Comparison of ENCODE assay signal across 10 cellular contexts in genomic region chr19:621191-621590, GRCh38. TPM values are rescaled to one million over a fixed set of nuclear protein-coding genes. Genes with fewer than 3 reads are reported as not detected.
"Had no signal": no experiment of that assay in that cellular context is flagged by ENCODE, and none has a peak within 500 bp of the region (broad histone marks: within the 10 kb centered on the region; RNA-seq: fewer than 3 reads in every experiment).

No MANE protein-coding gene starts in this region.

RNA-seq across cellular contexts. Expression of gene FGF22, which starts 18.5 kb away (rescaled TPM):
- total RNA-seq: chondrocyte, colonic mucosa, dermis blood vessel endothelial cell, dermis microvascular lymphatic vessel endothelial cell, endothelial cell of umbilical vein, epithelial cell of proximal tubule, fibroblast of villous mesenchyme, foreskin keratinocyte, gastrocnemius medialis had no signal
- polyA plus RNA-seq: fibroblast of lung, foreskin keratinocyte had no signal

RNA-seq across cellular contexts. Expression of gene HCN2, which starts 31.5 kb away (rescaled TPM):
- total RNA-seq: epithelial cell of proximal tubule had no signal
